ENCODE assay signal across 8 cellular contexts in genomic region chr6:2990932-2991506, GRCh38. TPM values are rescaled to one million over a fixed set of nuclear protein-coding genes. Genes with fewer than 3 reads are reported as not detected.
A peak's percentile ranks its signal among the peaks of the same experiment; 100 is the strongest.
DNase-seq lines count a peak whose midpoint lies in the region; ATAC-seq and TF ChIP-seq lines count a peak whose summit lies in the region.

No MANE protein-coding gene starts in this region.

- no peak for TF ChIP-seq CTCF in A673 (conservative IDR thresholded peaks at IDR 0.05; ENCODE audit: low read depth, low read length)

- H3K36me3 Mint-ChIP-seq in IgD-negative memory B cell = no peaks in the 10 kb centered on the region
- peaks cover 16% of the 10 kb centered on the region for H3K36me3 Mint-ChIP-seq in central memory CD8-positive, alpha-beta T cell (ENCODE audit: insufficient read depth)

- no peaks in the 10 kb centered on the region for H3K27me3 ChIP-seq in A673 (replicated peaks; ENCODE audit: insufficient read depth, low read depth, low read length, poor library complexity)
- no peaks in the 10 kb centered on the region for H3K27me3 ChIP-seq in muscle layer of duodenum (ENCODE audit: low read depth, low read length)

- H3K4me1 ChIP-seq in A673 (ENCODE audit: insufficient read depth, low read length, poor library complexity, severe bottlenecking) = peaks cover 12% of the 10 kb centered on the region
- H3K4me1 ChIP-seq in muscle layer of duodenum (ENCODE audit: control insufficient read depth in 1 of 2, insufficient read depth in 2 of 2, low read length in 2 of 2) = peaks cover 12 to 15% of the 10 kb centered on the region in 2 donors

- no TSS peak for BruUV-seq in A673 (replicated peaks; lab: Mats Ljungman, UMichigan)

- ATAC-seq in central memory CD8-positive, alpha-beta T cell (replicated peaks; ENCODE audit: extremely low read depth, poor library complexity, severe bottlenecking) = no peak
- ATAC-seq in GM21528 (IDR thresholded peaks at IDR 0.05; ENCODE audit: low FRiP score, unreplicated experiment) = no peak

- CTCF ChIA-PET in A673 (lab: Charles Lee) (no interaction called here), HEK293T (lab: Yijun Ruan, JAX) (interaction anchor here (2.7 to 8.8 kb wide), 2 partner anchors 39 to 200 kb away, joined by 13 to 64 read pairs; no protein-coding TSS in a partner anchor)

- H3K27ac Mint-ChIP-seq in IgD-negative memory B cell = peak overlapping the region; percentile 96 to 100 (median 98)
- H3K27ac Mint-ChIP-seq in central memory CD8-positive, alpha-beta T cell (ENCODE audit: low read depth) = peak overlapping the region; percentile 92

- DNase-seq in A673 (ENCODE audit: low spot score) (no peak), NCI-H1092 treated with DMSO at 0.1 percent for 48 hours (lab: John Stamatoyannopoulos, UW) (no peak), HEK293T (ENCODE audit: extremely low spot score) (no peak)
- no peak for DNase-seq in central memory CD8-positive, alpha-beta T cell (ENCODE audit: low spot score in 2 of 2)
- DNase-seq in activated effector memory CD4-positive, alpha-beta T cell treated with anti-CD3 and anti-CD28 coated beads, Interleukin-2, amount 50 U/mL, for 16 hours = no peak

- H3K9me3 Mint-ChIP-seq in IgD-negative memory B cell = no peaks in the 10 kb centered on the region
- H3K9me3 Mint-ChIP-seq in central memory CD8-positive, alpha-beta T cell = no peaks in the 10 kb centered on the region

- H3K4me3 ChIP-seq in A673 (ENCODE audit: low read depth, low read length, poor library complexity, severe bottlenecking) (peak overlapping the region; percentile 56), muscle layer of duodenum (ENCODE audit: low read depth in 1 of 2, low read length in 2 of 2) (peak overlapping the region; percentile 87 to 97)

- H3K27me3 Mint-ChIP-seq in IgD-negative memory B cell = no peaks in the 10 kb centered on the region
- no peaks in the 10 kb centered on the region for H3K27me3 Mint-ChIP-seq in central memory CD8-positive, alpha-beta T cell

- intact Hi-C loops in A673 (cut with micrococcal nuclease; ENCODE audit: unreplicated experiment) = no loop called here

- H3K36me3 ChIP-seq in A673 (ENCODE audit: insufficient read depth, low read length, poor library complexity, severe bottlenecking) (no peaks in the 10 kb centered on the region), muscle layer of duodenum (ENCODE audit: control insufficient read depth in 1 of 2, insufficient read depth in 2 of 2, low read length in 2 of 2) (no peaks in the 10 kb centered on the region)

- H3K4me3 Mint-ChIP-seq in IgD-negative memory B cell = peak overlapping the region; percentile 92 to 99 (median 98)
- H3K4me3 Mint-ChIP-seq in central memory CD8-positive, alpha-beta T cell = peak overlapping the region; percentile 83

- peaks cover 13 to 22% (median 16%) of the 10 kb centered on the region in 3 donors for H3K4me1 Mint-ChIP-seq in IgD-negative memory B cell
- peaks cover 24% of the 10 kb centered on the region for H3K4me1 Mint-ChIP-seq in central memory CD8-positive, alpha-beta T cell

- H3K9me3 ChIP-seq in A673 (ENCODE audit: low read depth, low read length, poor library complexity, severe bottlenecking) = no peaks in the 10 kb centered on the region
- no peaks in the 10 kb centered on the region for H3K9me3 ChIP-seq in muscle layer of duodenum (ENCODE audit: control insufficient read depth in 1 of 2, low read length in 2 of 2)

- H3K27ac ChIP-seq in A673 (ENCODE audit: low read depth, low read length, poor library complexity, severe bottlenecking) = peak overlapping the region; percentile 97
- H3K27ac ChIP-seq in muscle layer of duodenum (ENCODE audit: low read length) = peak overlapping the region; percentile 100

- POLR2A ChIA-PET in A673 (lab: Charles Lee; ENCODE audit: low non-redundant PET) (no interaction called here), HEK293T (lab: Yijun Ruan, JAX) (interaction anchor here (1.0 to 5.0 kb wide), 13 partner anchors 9 to 173 kb away, joined by 3 to 30 read pairs (median 8); partner anchors contain the start of genes NQO2, RIPK1 and SERPINB6)

TF ChIP-seq in HEK293T, 16 proteins besides CTCF, POLR2A, EP300 and RAD21:
- TF ChIP-seq L3MBTL2 (conservative IDR thresholded peaks at IDR 0.05) = no peak
- no peak for TF ChIP-seq ARNT (IDR thresholded peaks at IDR 0.05)
- TF ChIP-seq LEF1 (IDR thresholded peaks at IDR 0.05; ENCODE audit: borderline replicate concordance) = no peak
- TF ChIP-seq TARDBP (IDR thresholded peaks at IDR 0.05) = no peak
- no peak for TF ChIP-seq BHLHE40 (IDR thresholded peaks at IDR 0.05; ENCODE audit: borderline replicate concordance)
- TF ChIP-seq ELF4 (IDR thresholded peaks at IDR 0.05) = no peak
- TF ChIP-seq CTBP1 (IDR thresholded peaks at IDR 0.05; ENCODE audit: borderline replicate concordance) = no peak
- TF ChIP-seq SUZ12 (IDR thresholded peaks at IDR 0.05) = no peak
- TF ChIP-seq HDGF (IDR thresholded peaks at IDR 0.05; ENCODE audit: borderline replicate concordance) = no peak
- no peak for TF ChIP-seq FOXM1 (IDR thresholded peaks at IDR 0.05; ENCODE audit: borderline replicate concordance)
- TF ChIP-seq FOXA1 (IDR thresholded peaks at IDR 0.05) = no peak
- no peak for TF ChIP-seq FOXK2 (IDR thresholded peaks at IDR 0.05)
- no peak for TF ChIP-seq PKNOX1 (IDR thresholded peaks at IDR 0.05)
- TF ChIP-seq ZNF384 (IDR thresholded peaks at IDR 0.05) = no peak

RNA-seq across cellular contexts. Expression of gene NQO2, which starts 8.7 kb away (rescaled TPM):
- 92.7 and 97.3 TPM in 2 replicates for total RNA-seq in A673 (2021)
- polyA plus RNA-seq in IgD-negative memory B cell = 27.6 TPM

RNA-seq across cellular contexts. Expression of gene SERPINB6, which starts 19.7 kb away (rescaled TPM):
- 34.8 and 37.5 TPM in 2 replicates for total RNA-seq in A673 (2021)
- 77.8 TPM for polyA plus RNA-seq in IgD-negative memory B cell
